ENCODE assay signal across 11 cellular contexts in genomic region chr20:49344975-49345374, GRCh38.
DNase-seq lines count a peak whose midpoint lies in the region; TF ChIP-seq lines count a peak whose summit lies in the region.
"Had no signal": no experiment of that assay in that cellular context is flagged by ENCODE, and none has a peak within 500 bp of the region (broad histone marks: within the 10 kb centered on the region; RNA-seq: fewer than 3 reads in every experiment).

No MANE protein-coding gene starts in this region.

- H3K4me1 Mint-ChIP-seq in nephron (peaks cover 38% of the 10 kb centered on the region), endodermal cell (peaks cover 2% of the 10 kb centered on the region)

- no peaks in the 10 kb centered on the region for H3K27me3 ChIP-seq in endodermal cell (ENCODE audit: control insufficient read depth, insufficient read depth, low read length, poor library complexity, severe bottlenecking)

- peak; percentile 91 for DNase-seq in AG08396 (ENCODE audit: low spot score)
- peak; percentile 55 for DNase-seq in NCI-H69 (lab: John Stamatoyannopoulos, UW)
- peak; percentile 85 for DNase-seq in epithelial cell of esophagus (ENCODE audit: low read depth)
- no peak for DNase-seq in SKM-1 (lab: John Stamatoyannopoulos, UW; ENCODE audit: unreplicated experiment)
- no peak for DNase-seq in T-helper 2 cell
- DNase-seq in endodermal cell, result no peak
- DNase-seq in activated CD4-positive, alpha-beta T cell treated with anti-CD3 and anti-CD28 coated beads for 4 hours, result no peak
- DNase-seq: DMS79 had no signal

- H3K4me1 ChIP-seq in endodermal cell (ENCODE audit: control insufficient read depth, insufficient read depth, low read length), result no peaks in the 10 kb centered on the region

- no peak overlapping the region for H3K27ac ChIP-seq in endodermal cell (ENCODE audit: low read depth, low read length)

- no peak overlapping the region for H3K9ac ChIP-seq in endodermal cell (ENCODE audit: extremely low read depth, low read length, poor library complexity, severe bottlenecking)

- WGBS in endodermal cell (ENCODE audit: insufficient coverage in 1 of 2, insufficient read length in 1 of 2), 2 experiments, result 77 to 86% methylated on average over 6 to 9 of the region's 9 CpGs

- H3K4me3 Mint-ChIP-seq in nephron, result peak overlapping the region in 1 of 3 experiments; percentile 21
- H3K4me3 Mint-ChIP-seq in endodermal cell, result no peak overlapping the region
- H3K4me3 Mint-ChIP-seq: stimulated activated naive CD8-positive, alpha-beta T cell treated with anti-CD3 and anti-CD28 coated beads, Interleukin-15, Interleukin-2, amounts not matched to agents 100 ng/mL and 50 ng/mL, for 24 hours; T-helper 1 cell treated with Interleukin-12 subunit alpha and Interleukin-12 subunit beta and Interleukin-4 antibody, amounts not matched to agents 30 μg/mL and 1 μg/mL, for 36 hours had no signal

- no peak for TF ChIP-seq CTCF in epithelial cell of esophagus (IDR thresholded peaks at IDR 0.05; ENCODE audit: insufficient read depth, low read depth, low read length, missing control alignments)
- TF ChIP-seq CTCF in nephron (IDR thresholded peaks at IDR 0.05; ENCODE audit: unreplicated experiment in 3 of 3), result no peak
- TF ChIP-seq CTCF in endodermal cell (conservative IDR thresholded peaks at IDR 0.05), result no peak

- H3K36me3 ChIP-seq in endodermal cell (ENCODE audit: control insufficient read depth, insufficient read depth, low read length), result no peaks in the 10 kb centered on the region

- no peak overlapping the region for H3K4me3 ChIP-seq in epithelial cell of esophagus (ENCODE audit: low read length)
- H3K4me3 ChIP-seq in endodermal cell (ENCODE audit: low read length), result no peak overlapping the region

- H3K27ac Mint-ChIP-seq in nephron, result peak overlapping the region; percentile 59 to 61 (median 60)
- no peak overlapping the region for H3K27ac Mint-ChIP-seq in endodermal cell
- H3K27ac Mint-ChIP-seq: stimulated activated naive CD8-positive, alpha-beta T cell treated with anti-CD3 and anti-CD28 coated beads, Interleukin-15, Interleukin-2, amounts not matched to agents 100 ng/mL and 50 ng/mL, for 24 hours; T-helper 1 cell treated with Interleukin-12 subunit alpha and Interleukin-12 subunit beta and Interleukin-4 antibody, amounts not matched to agents 30 μg/mL and 1 μg/mL, for 36 hours had no signal

- H3K27me3 Mint-ChIP-seq in nephron (ENCODE audit: low read depth) (peaks cover 45% of the 10 kb centered on the region), endodermal cell (ENCODE audit: insufficient read depth) (peaks cover 4% of the 10 kb centered on the region)
- H3K27me3 Mint-ChIP-seq: stimulated activated naive CD8-positive, alpha-beta T cell treated with anti-CD3 and anti-CD28 coated beads, Interleukin-15, Interleukin-2, amounts not matched to agents 100 ng/mL and 50 ng/mL, for 24 hours had no signal

- H3K9me3 Mint-ChIP-seq in nephron, result no peaks in the 10 kb centered on the region
- no peaks in the 10 kb centered on the region for H3K9me3 Mint-ChIP-seq in endodermal cell
- H3K9me3 Mint-ChIP-seq: stimulated activated naive CD8-positive, alpha-beta T cell treated with anti-CD3 and anti-CD28 coated beads, Interleukin-15, Interleukin-2, amounts not matched to agents 100 ng/mL and 50 ng/mL, for 24 hours; T-helper 1 cell treated with Interleukin-12 subunit alpha and Interleukin-12 subunit beta and Interleukin-4 antibody, amounts not matched to agents 30 μg/mL and 1 μg/mL, for 36 hours had no signal

- H3K9me3 ChIP-seq in endodermal cell (ENCODE audit: control insufficient read depth, low read length), result no peaks in the 10 kb centered on the region

- H3K36me3 Mint-ChIP-seq in nephron (ENCODE audit: low read depth) (no peaks in the 10 kb centered on the region), endodermal cell (ENCODE audit: low read depth) (no peaks in the 10 kb centered on the region)

Comparison
In these comparisons a context has a peak if more than half of its experiments do, and no peak if none do; other contexts are left out.
1. DNase-seq: peak in AG08396 (single experiment), NCI-H69 (single experiment) and epithelial cell of esophagus (single experiment); none in SKM-1 (single experiment), T-helper 2 cell (0 of 5), endodermal cell (single experiment) and activated CD4-positive, alpha-beta T cell treated with anti-CD3 and anti-CD28 coated beads for 4 hours (0 of 2).